In the genomic region with DNA sequence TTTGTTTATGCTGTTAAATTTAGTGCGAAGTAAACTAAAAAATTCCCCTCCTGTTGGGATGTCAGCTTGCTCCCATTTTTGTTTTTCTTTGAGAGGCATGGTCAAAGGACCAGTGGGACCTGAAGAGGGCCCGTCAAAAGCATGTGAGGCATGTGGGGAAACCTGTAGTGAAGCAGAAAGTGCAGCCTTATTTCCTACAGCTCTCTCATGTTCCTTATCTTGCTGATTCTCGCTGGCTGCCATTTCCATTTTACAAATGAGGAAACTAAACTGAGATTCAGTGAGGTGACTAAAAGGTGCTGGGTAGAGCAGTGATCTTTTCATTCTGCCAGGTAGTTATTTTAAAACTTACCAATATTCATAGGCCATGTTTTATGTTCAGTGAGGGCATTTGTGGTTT, we compare ENCODE assay signal across 17 cellular contexts. TPM values are rescaled to one million over a fixed set of nuclear protein-coding genes. Genes with fewer than 3 reads are reported as not detected.
DNase-seq lines count a peak whose midpoint lies in the region; ATAC-seq, FAIRE-seq and TF ChIP-seq lines count a peak whose summit lies in the region.
"Had no signal": no experiment of that assay in that cellular context is flagged by ENCODE, and none has a peak within 500 bp of the region (broad histone marks: within the 10 kb centered on the region; RNA-seq: fewer than 3 reads in every experiment).

No MANE protein-coding gene starts in this region.

- intact Hi-C loops in right cardiac atrium (cut with DNase I) (no loop called here), kidney (cut with DNase I) (no loop called here)

- H3K4me2 ChIP-seq in astrocyte (ENCODE audit: low read length): peak overlapping the region; percentile 1

- peaks cover 87% of the 10 kb centered on the region for H4K20me1 ChIP-seq in astrocyte (ENCODE audit: insufficient read depth, low read length)

- peaks cover 20% of the 10 kb centered on the region for H3K4me1 ChIP-seq in ACC112 (ENCODE audit: control insufficient read depth, insufficient read depth, low read length, unreplicated experiment)
- H3K4me1 ChIP-seq in astrocyte (ENCODE audit: insufficient read depth, low read length): peaks cover 21% of the 10 kb centered on the region
- H3K4me1 ChIP-seq in right cardiac atrium (ENCODE audit: control insufficient read depth, insufficient read depth, low read length): peaks cover 26% of the 10 kb centered on the region
- peaks cover 50 to 64% (median 59%) of the 10 kb centered on the region in 3 donors for H3K4me1 ChIP-seq in skeletal muscle tissue (ENCODE audit: control insufficient read depth in 3 of 3, insufficient read depth in 3 of 3, low read length in 3 of 3)
- H3K4me1 ChIP-seq in kidney (ENCODE audit: control insufficient read depth in 1 of 2, insufficient read depth in 1 of 2, low read depth in 1 of 2, low read length in 2 of 2): peaks cover 35 to 45% of the 10 kb centered on the region in 2 donors

- FAIRE-seq in astrocyte (lab: Jason Lieb, UNC): no peak
- FAIRE-seq in kidney (lab: Jason Lieb, UNC): no peak
- FAIRE-seq: pancreas had no signal

- H3K9ac ChIP-seq in astrocyte (ENCODE audit: low read length): no peak overlapping the region
- peak overlapping the region in 2 of 3 donors; percentile 10 to 47 for H3K9ac ChIP-seq in skeletal muscle tissue (ENCODE audit: low read depth in 1 of 3, low read length in 3 of 3)
- H3K9ac ChIP-seq in kidney (ENCODE audit: low read length in 2 of 2): peak overlapping the region in 1 of 2 donors; percentile 41

- H3K4me1 Mint-ChIP-seq in astrocyte (ENCODE audit: low read depth, unreplicated experiment): peaks cover 41% of the 10 kb centered on the region
- H3K4me1 Mint-ChIP-seq in progenitor cell of endocrine pancreas (ENCODE audit: low read depth): peaks cover 19% of the 10 kb centered on the region

- H3K27me3 Mint-ChIP-seq in astrocyte (ENCODE audit: low read depth, unreplicated experiment): no peaks in the 10 kb centered on the region
- no peaks in the 10 kb centered on the region for H3K27me3 Mint-ChIP-seq in progenitor cell of endocrine pancreas

- H3K36me3 Mint-ChIP-seq in astrocyte (ENCODE audit: low read depth, unreplicated experiment) (peaks cover 14% of the 10 kb centered on the region), progenitor cell of endocrine pancreas (ENCODE audit: insufficient read depth) (peaks cover 5% of the 10 kb centered on the region)

- H3K36me3 ChIP-seq in ACC112 (ENCODE audit: insufficient read depth, low read length) (no peaks in the 10 kb centered on the region), astrocyte (ENCODE audit: insufficient read depth, low read length) (no peaks in the 10 kb centered on the region), skeletal muscle tissue (ENCODE audit: control insufficient read depth in 3 of 3, insufficient read depth in 3 of 3, low read length in 3 of 3) (no peaks in the 10 kb centered on the region), kidney (ENCODE audit: control insufficient read depth in 1 of 2, insufficient read depth in 2 of 2, low read length in 2 of 2) (no peaks in the 10 kb centered on the region)
- H3K36me3 ChIP-seq: pancreas had no signal

- H3K27ac Mint-ChIP-seq in astrocyte (ENCODE audit: unreplicated experiment) (peak overlapping the region; percentile 74), progenitor cell of endocrine pancreas (no peak overlapping the region)
- H3K27ac Mint-ChIP-seq: activated naive CD8-positive, alpha-beta T cell treated with anti-CD3 and anti-CD28 coated beads, Interleukin-2, amount 50 U/mL, for 24 hours; dendritic cell treated with granulocyte-macrophage colony-stimulating factor and Interleukin-4, amounts not matched to agents 40 ng/mL and 50 ng/mL, for 4 days had no signal

- DNase-seq in astrocyte (ENCODE audit: low read depth): no peak
- no peak for DNase-seq in right cardiac atrium
- DNase-seq in progenitor cell of endocrine pancreas (ENCODE audit: low spot score, unreplicated experiment): no peak
- DNase-seq in kidney: no peak
- DNase-seq in activated naive CD4-positive, alpha-beta T cell treated with anti-CD3 and anti-CD28 coated beads, Interleukin-2, amount 50 U/mL, for 16 hours: no peak
- DNase-seq: ACHN; activated CD4-positive, alpha-beta T cell treated with anti-CD3 and anti-CD28 coated beads for 48 hours; activated naive CD8-positive, alpha-beta T cell treated with anti-CD3 and anti-CD28 coated beads, Interleukin-2, amount 50 U/mL, for 24 hours; GDM1; NCI-H2029; NCI-H748 treated with DMSO at 0.1 percent for 48 hours; pancreas; T-helper 2 cell had no signal

- H3K9me3 ChIP-seq in astrocyte (ENCODE audit: insufficient read depth, low read depth, low read length) (no peaks in the 10 kb centered on the region), right cardiac atrium (ENCODE audit: control insufficient read depth, low read length) (no peaks in the 10 kb centered on the region), skeletal muscle tissue (ENCODE audit: control insufficient read depth in 3 of 3, low read length in 3 of 3) (no peaks in the 10 kb centered on the region), kidney (ENCODE audit: control insufficient read depth in 1 of 2, low read length in 2 of 2) (no peaks in the 10 kb centered on the region)
- H3K9me3 ChIP-seq: pancreas had no signal

- peaks cover 77% of the 10 kb centered on the region for H3K79me2 ChIP-seq in ACC112 (ENCODE audit: control insufficient read depth, insufficient read depth, low read length, unreplicated experiment)
- peaks cover 84% of the 10 kb centered on the region for H3K79me2 ChIP-seq in astrocyte (ENCODE audit: insufficient read depth, low read length)

- H2AFZ ChIP-seq in ACC112 (ENCODE audit: low read length, unreplicated experiment) (no peak overlapping the region), astrocyte (ENCODE audit: low read depth, low read length) (no peak overlapping the region)

- H3K27me3 ChIP-seq in ACC112 (ENCODE audit: insufficient read depth, low read length): no peaks in the 10 kb centered on the region
- no peaks in the 10 kb centered on the region for H3K27me3 ChIP-seq in astrocyte (ENCODE audit: insufficient read depth, low read length)
- H3K27me3 ChIP-seq in right cardiac atrium (ENCODE audit: control insufficient read depth, insufficient read depth): no peaks in the 10 kb centered on the region
- H3K27me3 ChIP-seq in skeletal muscle tissue (ENCODE audit: control insufficient read depth in 3 of 3, insufficient read depth in 3 of 3, low read length in 3 of 3): no peaks in the 10 kb centered on the region
- H3K27me3 ChIP-seq: pancreas had no signal

- no peak overlapping the region for H3K4me3 ChIP-seq in ACC112 (ENCODE audit: low read depth, low read length)
- no peak overlapping the region for H3K4me3 ChIP-seq in astrocyte (ENCODE audit: insufficient read depth, low read depth, low read length)
- no peak overlapping the region for H3K4me3 ChIP-seq in right cardiac atrium (ENCODE audit: low read length)
- H3K4me3 ChIP-seq in skeletal muscle tissue (ENCODE audit: low read length in 3 of 3): no peak overlapping the region
- H3K4me3 ChIP-seq in kidney (ENCODE audit: low read length in 2 of 2): no peak overlapping the region
- H3K4me3 ChIP-seq: pancreas had no signal

- TF ChIP-seq CTCF in astrocyte (IDR thresholded peaks at IDR 0.05; ENCODE audit: insufficient read depth, low read depth, low read length) (no peak), progenitor cell of endocrine pancreas (IDR thresholded peaks at IDR 0.05; ENCODE audit: unreplicated experiment) (no peak), kidney (IDR thresholded peaks at IDR 0.05; ENCODE audit: borderline replicate concordance, extremely low read depth, insufficient read depth) (no peak)

- WGBS in right cardiac atrium: 38% methylated on average over 3 of the region's 3 CpGs

- peaks cover 3% of the 10 kb centered on the region for H3K9me3 Mint-ChIP-seq in astrocyte (ENCODE audit: unreplicated experiment)
- H3K9me3 Mint-ChIP-seq in progenitor cell of endocrine pancreas (ENCODE audit: low read depth): no peaks in the 10 kb centered on the region
- H3K9me3 Mint-ChIP-seq: activated naive CD8-positive, alpha-beta T cell treated with anti-CD3 and anti-CD28 coated beads, Interleukin-2, amount 50 U/mL, for 24 hours; dendritic cell treated with granulocyte-macrophage colony-stimulating factor and Interleukin-4, amounts not matched to agents 40 ng/mL and 50 ng/mL, for 4 days had no signal

- H3K4me3 Mint-ChIP-seq in astrocyte (ENCODE audit: unreplicated experiment) (peak overlapping the region; percentile 58), progenitor cell of endocrine pancreas (ENCODE audit: low read depth) (no peak overlapping the region)
- H3K4me3 Mint-ChIP-seq: activated naive CD8-positive, alpha-beta T cell treated with anti-CD3 and anti-CD28 coated beads, Interleukin-2, amount 50 U/mL, for 24 hours; dendritic cell treated with granulocyte-macrophage colony-stimulating factor and Interleukin-4, amounts not matched to agents 40 ng/mL and 50 ng/mL, for 4 days had no signal

- peak overlapping the region; percentile 56; the same call in 1 of the 2 replicates for H3K27ac ChIP-seq in ACC112 (ENCODE audit: low read depth, low read length)
- H3K27ac ChIP-seq in astrocyte (ENCODE audit: low read depth, low read length): no peak overlapping the region
- peak overlapping the region; percentile 63 for H3K27ac ChIP-seq in right cardiac atrium (ENCODE audit: low read length)
- peak overlapping the region; percentile 91 for H3K27ac ChIP-seq in skeletal muscle tissue (ENCODE audit: low read depth, low read length)
- peak overlapping the region in 1 of 2 donors; percentile 66 for H3K27ac ChIP-seq in kidney (ENCODE audit: low read depth in 2 of 2, low read length in 2 of 2)

- ATAC-seq in right cardiac atrium: no peak
- no peak for ATAC-seq in GM21447 (IDR thresholded peaks at IDR 0.05; ENCODE audit: unreplicated experiment)
- ATAC-seq: activated naive CD8-positive, alpha-beta T cell treated with anti-CD3 and anti-CD28 coated beads, Interleukin-2, amount 50 U/mL, for 24 hours had no signal

RNA-seq across cellular contexts. Expression of gene EPN2, which starts 27.1 kb away (rescaled TPM):
- total RNA-seq in astrocyte (40.5 and 48.7 TPM in 2 replicates), right cardiac atrium (100 to 1,000 TPM in 3 of 4 donors, 10 to 100 TPM in 1; 83.3 to 138 (median 121) TPM), skeletal muscle tissue (18.3 TPM), progenitor cell of endocrine pancreas (49.8 and 51.2 TPM in 2 replicates), kidney (45.4 TPM)
- polyA plus RNA-seq in right cardiac atrium (50.2 TPM), kidney (ENCODE audit: insufficient read depth, low read depth, low replicate concordance) (18.0 TPM)
